8 cellular contexts compared by ENCODE assay signal in the genomic region with DNA sequence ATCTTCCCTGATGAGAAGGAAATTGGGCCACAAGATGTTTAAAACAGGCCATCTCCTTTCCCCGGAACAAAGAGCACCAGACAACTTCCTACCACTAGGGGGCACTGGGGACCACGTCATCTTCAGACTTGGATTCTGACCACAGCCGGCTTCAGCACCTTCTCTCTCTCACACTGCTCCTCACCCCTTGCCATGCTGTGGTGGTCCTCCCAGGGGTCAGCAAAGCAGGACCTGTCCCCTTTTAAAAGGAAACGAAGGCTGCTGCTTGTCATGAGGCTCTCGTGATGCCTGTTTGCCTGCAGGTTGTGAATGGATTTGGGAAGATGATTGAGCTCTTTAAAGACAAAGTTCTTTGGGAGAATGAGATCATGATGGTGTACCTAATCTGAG. TPM values are rescaled to one million over a fixed set of nuclear protein-coding genes. Genes with fewer than 3 reads are reported as not detected.
DNase-seq lines count a peak whose midpoint lies in the region; ATAC-seq lines count a peak whose summit lies in the region.

No MANE protein-coding gene starts in this region.

- DNase-seq in COR-L47 (lab: John Stamatoyannopoulos, UW): peak; percentile 31
- DNase-seq in NCI-H1092 (lab: John Stamatoyannopoulos, UW): peak; percentile 40
- DNase-seq in T-helper 1 cell: peak; percentile 50 to 82 (median 71)
- DNase-seq in amniotic stem cell (lab: John Stamatoyannopoulos, UW): peak; percentile 61
- DNase-seq in left ventricle myocardium superior: peak; percentile 77
- DNase-seq in renal cortical epithelial cell (ENCODE audit: low read depth): peak; percentile 61

- intact Hi-C loops in left ventricle myocardium superior (cut with micrococcal nuclease): loop anchor here (2.0 kb wide), 1 partner anchor 83 kb away; no protein-coding TSS in a partner anchor

- ATAC-seq in GM21723 (IDR thresholded peaks at IDR 0.05; ENCODE audit: unreplicated experiment) (peak; percentile 83), left ventricle myocardium superior (peak; percentile 85), HG02623 (IDR thresholded peaks at IDR 0.05; ENCODE audit: unreplicated experiment) (no peak)

RNA-seq across cellular contexts. Expression of a gene that starts 16.2 kb away (rescaled TPM):
- 8.5 TPM for total RNA-seq in left ventricle myocardium superior
- 15.0 and 16.5 TPM in 2 replicates for total RNA-seq in renal cortical epithelial cell

RNA-seq across cellular contexts. Expression of a gene that starts 47.0 kb away (rescaled TPM):
- total RNA-seq in left ventricle myocardium superior (13.2 TPM), renal cortical epithelial cell (4.0 and 14.1 TPM in 2 replicates)
